In genomic region chrX:73943572-73943899, GRCh38 we compare ENCODE assay signal across 8 cellular contexts.
A peak's percentile ranks its signal among the peaks of the same experiment; 100 is the strongest.
DNase-seq lines count a peak whose midpoint lies in the region; ATAC-seq and TF ChIP-seq lines count a peak whose summit lies in the region.

No MANE protein-coding gene starts in this region.

- H3K4me2 ChIP-seq in OCI-LY1 (ENCODE audit: low read length), result peak overlapping the region; percentile 76

- peaks cover 29% of the 10 kb centered on the region for H3K79me2 ChIP-seq in OCI-LY1 (ENCODE audit: insufficient read depth, low read length)

- CTCF ChIA-PET in Caco-2 (lab: Charles Lee), result no interaction called here

- intact Hi-C loops in Caco-2 (cut with micrococcal nuclease; ENCODE audit: unreplicated experiment), result loop anchor here (5.0 kb wide), 1 partner anchor 86 kb away; no protein-coding TSS in a partner anchor

- H3K27me3 Mint-ChIP-seq in Caco-2 (ENCODE audit: insufficient read depth, unreplicated experiment), result no peaks in the 10 kb centered on the region
- no peaks in the 10 kb centered on the region for H3K27me3 Mint-ChIP-seq in endodermal cell (ENCODE audit: insufficient read depth)

- peak overlapping the region; percentile 61 for H3K9ac ChIP-seq in OCI-LY1 (ENCODE audit: low read length)
- peak overlapping the region; percentile 34 for H3K9ac ChIP-seq in endodermal cell (ENCODE audit: extremely low read depth, low read length, poor library complexity, severe bottlenecking)

- H3K4me1 ChIP-seq in Caco-2, result 0 out of 2 replicates have a peak, but pooled peaks cover 4% of the 10 kb centered on the region
- peaks cover 11% of the 10 kb centered on the region for H3K4me1 ChIP-seq in OCI-LY1 (ENCODE audit: insufficient read depth, low read length, severe bottlenecking)
- H3K4me1 ChIP-seq in endodermal cell (ENCODE audit: control insufficient read depth, insufficient read depth, low read length), result no peaks in the 10 kb centered on the region

- H3K4me3 Mint-ChIP-seq in Caco-2 (ENCODE audit: unreplicated experiment), result peak overlapping the region; percentile 86
- peak overlapping the region; percentile 93 for H3K4me3 Mint-ChIP-seq in endodermal cell

- peak overlapping the region; percentile 97 for H3K27ac Mint-ChIP-seq in Caco-2 (ENCODE audit: unreplicated experiment)
- peak overlapping the region; percentile 99 for H3K27ac Mint-ChIP-seq in endodermal cell

- no peak for TF ChIP-seq CTCF in Caco-2 (IDR thresholded peaks at IDR 0.05; ENCODE audit: insufficient read depth in 1 of 2, low read depth in 1 of 2, low read length in 1 of 2, severe bottlenecking in 1 of 2, unreplicated experiment in 1 of 2)
- TF ChIP-seq CTCF in OCI-LY1 (IDR thresholded peaks at IDR 0.05; ENCODE audit: low read length), result no peak
- no peak for TF ChIP-seq CTCF in endodermal cell (conservative IDR thresholded peaks at IDR 0.05)
- TF ChIP-seq CTCF in omental fat pad (IDR thresholded peaks at IDR 0.05), result no peak

- no peaks in the 10 kb centered on the region for H3K9me3 ChIP-seq in Caco-2
- no peaks in the 10 kb centered on the region for H3K9me3 ChIP-seq in OCI-LY1 (ENCODE audit: low read length)
- no peaks in the 10 kb centered on the region for H3K9me3 ChIP-seq in endodermal cell (ENCODE audit: control insufficient read depth, low read length)

- POLR2A ChIA-PET in Caco-2 (lab: Charles Lee), result interaction anchor here (0.7 kb wide), 1 partner anchor 46 kb away, joined by 3 read pairs; no protein-coding TSS in a partner anchor

- no peaks in the 10 kb centered on the region for H3K27me3 ChIP-seq in Caco-2 (replicated peaks; ENCODE audit: control insufficient read depth, insufficient read depth, low read length)
- H3K27me3 ChIP-seq in OCI-LY1 (ENCODE audit: insufficient read depth, low read length), result no peaks in the 10 kb centered on the region
- no peaks in the 10 kb centered on the region for H3K27me3 ChIP-seq in endodermal cell (ENCODE audit: control insufficient read depth, insufficient read depth, low read length, poor library complexity, severe bottlenecking)

- ATAC-seq in omental fat pad (ENCODE audit: low FRiP score), result peak; percentile 6

- H3K4me1 Mint-ChIP-seq in Caco-2 (ENCODE audit: low read depth, unreplicated experiment) (no peaks in the 10 kb centered on the region), endodermal cell (peaks cover 10% of the 10 kb centered on the region)

- H3K9me2 ChIP-seq in OCI-LY1 (ENCODE audit: low read depth, low read length), result no peaks in the 10 kb centered on the region

- H4K20me1 ChIP-seq in OCI-LY1 (ENCODE audit: insufficient read depth, low read length), result no peaks in the 10 kb centered on the region

- peaks cover 6% of the 10 kb centered on the region for H3K36me3 Mint-ChIP-seq in Caco-2 (ENCODE audit: insufficient read depth, unreplicated experiment)
- H3K36me3 Mint-ChIP-seq in endodermal cell (ENCODE audit: low read depth), result peaks cover 23% of the 10 kb centered on the region

- BruUV-seq in Caco-2 (replicated peaks; lab: Mats Ljungman, UMichigan), result no TSS peak

- H3K27ac ChIP-seq in OCI-LY1 (ENCODE audit: low read depth, low read length, poor library complexity, severe bottlenecking) (peak overlapping the region; percentile 53), endodermal cell (ENCODE audit: low read depth, low read length) (no peak overlapping the region)

- H3K36me3 ChIP-seq in Caco-2 (ENCODE audit: control insufficient read depth, insufficient read depth, low read length), result no peaks in the 10 kb centered on the region
- H3K36me3 ChIP-seq in OCI-LY1 (ENCODE audit: insufficient read depth, low read length), result peaks cover 25% of the 10 kb centered on the region
- peaks cover 5% of the 10 kb centered on the region for H3K36me3 ChIP-seq in endodermal cell (ENCODE audit: control insufficient read depth, insufficient read depth, low read length)

- H3K9me3 Mint-ChIP-seq in Caco-2 (ENCODE audit: unreplicated experiment) (no peaks in the 10 kb centered on the region), endodermal cell (no peaks in the 10 kb centered on the region)

- WGBS in endodermal cell (ENCODE audit: insufficient coverage in 1 of 2, insufficient read length in 1 of 2), 2 experiments, result 73% methylated on average over 5 of the region's 5 CpGs; no CpG with 5 or more reads in 1 of the 2 experiments

- H3F3A ChIP-seq in OCI-LY1 (ENCODE audit: insufficient read depth, low read length), result no peaks in the 10 kb centered on the region

- H3K4me3 ChIP-seq in Caco-2 (ENCODE audit: low read depth, low read length) (peak overlapping the region; percentile 63), OCI-LY1 (ENCODE audit: low read depth, low read length, poor library complexity, severe bottlenecking) (peak overlapping the region; percentile 98), endodermal cell (ENCODE audit: low read length) (peak overlapping the region; percentile 77)

- H2AFZ ChIP-seq in OCI-LY1 (ENCODE audit: low read length), result peak overlapping the region; percentile 99

- DNase-seq in Caco-2, result no peak
- no peak for DNase-seq in endodermal cell
- no peak for DNase-seq in omental fat pad (ENCODE audit: low spot score)
- DNase-seq in NCI-H128 (lab: John Stamatoyannopoulos, UW; ENCODE audit: unreplicated experiment), result no peak
- DNase-seq in SIG-M5 treated with dmso at 0.1 percent for 504 hours (lab: John Stamatoyannopoulos, UW; ENCODE audit: unreplicated experiment), result no peak
- DNase-seq in NCI-H1092 (lab: John Stamatoyannopoulos, UW), result no peak
- DNase-seq in effector CD4-positive, alpha-beta T cell, result no peak
